ENCODE assay signal across 6 cellular contexts in the genomic region with DNA sequence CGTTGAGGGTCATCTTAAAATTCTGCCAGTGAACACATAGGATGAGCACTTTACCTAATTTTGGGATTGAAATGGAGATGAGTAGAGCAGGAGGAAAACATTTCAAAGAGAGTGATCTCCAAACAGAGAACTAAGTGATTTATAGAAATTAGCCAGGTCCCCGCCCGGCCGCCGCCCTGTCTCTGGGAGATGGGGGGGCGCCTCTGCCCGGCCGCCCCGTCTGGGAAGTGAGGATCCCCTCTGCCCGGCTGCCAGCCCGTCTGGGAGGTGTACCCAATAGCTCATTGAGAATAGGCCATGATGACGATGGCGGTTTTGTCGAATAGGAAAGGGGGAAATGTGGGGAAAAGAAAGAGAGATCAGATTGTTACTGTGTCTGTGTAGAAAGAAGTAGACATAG.
"Had no signal": no experiment of that assay in that cellular context is flagged by ENCODE, and none has a peak within 500 bp of the region (broad histone marks: within the 10 kb centered on the region; RNA-seq: fewer than 3 reads in every experiment).

No MANE protein-coding gene starts in this region.

- H3K4me3 Mint-ChIP-seq: IgD-negative memory B cell had no signal

- H3K4me1 Mint-ChIP-seq: IgD-negative memory B cell had no signal

- H3K27ac ChIP-seq: HL-60 had no signal

- DNase-seq: IMR-90 had no signal

- H3K36me3 Mint-ChIP-seq: IgD-negative memory B cell had no signal

- H3K27ac Mint-ChIP-seq: IgD-negative memory B cell had no signal

- H3K4me3 ChIP-seq: K562 had no signal

- FAIRE-seq: HepG2, HTR-8/SVneo, K562 had no signal
